In genomic region chrX:38804481-38805293, GRCh38 we compare ENCODE assay signal across 8 cellular contexts. TPM values are rescaled to one million over a fixed set of nuclear protein-coding genes. Genes with fewer than 3 reads are reported as not detected.
DNase-seq lines count a peak whose midpoint lies in the region; ATAC-seq and TF ChIP-seq lines count a peak whose summit lies in the region.

No MANE protein-coding gene starts in this region.

- no peaks in the 10 kb centered on the region for H3K9me3 Mint-ChIP-seq in stimulated activated naive CD8-positive, alpha-beta T cell treated with anti-CD3 and anti-CD28 coated beads, Interleukin-15, amount 100 ng/mL, for 72 hours

- H3K4me3 ChIP-seq in GM12865 (ENCODE audit: low read depth, low read length): peak overlapping the region; percentile 81
- H3K4me3 ChIP-seq in coronary artery: peak overlapping the region; percentile 77

- peak overlapping the region; percentile 86 to 89 for H3K27ac ChIP-seq in coronary artery

- peaks cover 10% of the 10 kb centered on the region for H3K4me1 Mint-ChIP-seq in stimulated activated naive CD8-positive, alpha-beta T cell treated with anti-CD3 and anti-CD28 coated beads, Interleukin-15, amount 100 ng/mL, for 72 hours

- no peaks in the 10 kb centered on the region for H3K27me3 Mint-ChIP-seq in stimulated activated naive CD8-positive, alpha-beta T cell treated with anti-CD3 and anti-CD28 coated beads, Interleukin-15, amount 100 ng/mL, for 72 hours

- TF ChIP-seq CTCF in GM12865 (IDR thresholded peaks at IDR 0.05; ENCODE audit: insufficient read depth, low read depth, low read length, missing control alignments) (no peak), coronary artery (IDR thresholded peaks at IDR 0.05) (no peak)

- peak overlapping the region; percentile 99 to 100 for H3K27ac Mint-ChIP-seq in stimulated activated naive CD8-positive, alpha-beta T cell treated with anti-CD3 and anti-CD28 coated beads, Interleukin-15, amount 100 ng/mL, for 72 hours

- DNase-seq in GM12865 (ENCODE audit: low read depth) (peak; percentile 38), UCSD-AML1 (lab: John Stamatoyannopoulos, UW; ENCODE audit: unreplicated experiment) (peak; percentile 36), coronary artery (ENCODE audit: low spot score) (peak; percentile 74), lung microvascular endothelial cell (ENCODE audit: low read depth in 2 of 2) (peak; percentile 22 to 26), NCI-H1048 (lab: John Stamatoyannopoulos, UW) (no peak), T1000 (lab: John Stamatoyannopoulos, UW) (no peak)
- DNase-seq in stimulated activated naive CD8-positive, alpha-beta T cell treated with anti-CD3 and anti-CD28 coated beads, Interleukin-15, amount 100 ng/mL, for 72 hours: peak; percentile 49 to 63

- ATAC-seq in HG03135 (IDR thresholded peaks at IDR 0.05; ENCODE audit: unreplicated experiment): peak; percentile 2
- ATAC-seq in stimulated activated naive CD8-positive, alpha-beta T cell treated with anti-CD3 and anti-CD28 coated beads, Interleukin-15, amount 100 ng/mL, for 72 hours: peak; percentile 31

- peak overlapping the region; percentile 95 to 96 for H3K4me3 Mint-ChIP-seq in stimulated activated naive CD8-positive, alpha-beta T cell treated with anti-CD3 and anti-CD28 coated beads, Interleukin-15, amount 100 ng/mL, for 72 hours

RNA-seq across cellular contexts. Expression of gene MID1IP1, which starts 3.4 kb away (rescaled TPM):
- 10.0 and 12.7 TPM in 2 replicates for total RNA-seq in lung microvascular endothelial cell

Comparison
In these comparisons a context has a peak if more than half of its experiments do, and no peak if none do; other contexts are left out.
1. DNase-seq: peak in GM12865 (single experiment), UCSD-AML1 (single experiment), coronary artery (single experiment), lung microvascular endothelial cell (2 of 2) and stimulated activated naive CD8-positive, alpha-beta T cell treated with anti-CD3 and anti-CD28 coated beads, Interleukin-15, amount 100 ng/mL, for 72 hours (2 of 2); none in NCI-H1048 (single experiment) and T1000 (single experiment).